In the genomic region with DNA sequence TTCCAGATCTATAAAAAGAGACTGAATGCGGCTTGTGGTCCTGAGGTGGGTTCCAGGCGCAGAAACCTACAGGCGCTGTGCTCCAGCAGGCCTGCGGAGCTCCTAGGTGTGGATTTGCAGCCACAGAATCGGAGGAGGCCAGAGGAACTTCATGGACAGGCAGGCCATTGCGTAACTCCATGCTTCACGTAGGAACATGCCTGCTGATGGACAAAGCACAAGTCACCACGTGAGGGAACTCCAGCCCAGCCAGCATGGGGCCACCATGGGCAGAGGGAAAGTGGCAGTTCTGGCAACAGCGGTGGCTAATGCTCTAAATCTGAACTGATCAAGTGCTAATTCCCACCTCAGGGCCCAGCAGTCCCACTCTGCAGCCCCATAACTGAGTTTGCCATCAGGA, we compare ENCODE assay signal across 15 cellular contexts. TPM values are rescaled to one million over a fixed set of nuclear protein-coding genes. Genes with fewer than 3 reads are reported as not detected.
"Had no signal": no experiment of that assay in that cellular context is flagged by ENCODE, and none has a peak within 500 bp of the region (broad histone marks: within the 10 kb centered on the region; RNA-seq: fewer than 3 reads in every experiment).

No MANE protein-coding gene starts in this region.

RNA-seq across cellular contexts. Expression of a gene that starts 17.2 kb away (rescaled TPM):
- total RNA-seq: activated B cell treated with CpG ODN at 0.5 μM for 24 hours; activated CD4-positive, alpha-beta memory T cell treated with anti-CD3 and anti-CD28 coated beads for 36 hours; activated CD4-positive, alpha-beta memory T cell treated with anti-CD3 and anti-CD28 coated beads, Interleukin-2, amount 10 ng/mL, durations not matched to agents 7 days and 5 days; activated CD4-positive, alpha-beta T cell treated with anti-CD3 and anti-CD28 coated beads for 36 hours; activated CD4-positive, alpha-beta T cell treated with anti-CD3 and anti-CD28 coated beads, Interleukin-2, amount 10 ng/mL, durations not matched to agents 24 days and 14 days; activated CD4-positive, alpha-beta T cell treated with anti-CD3 and anti-CD28 coated beads, Interleukin-2, amount 10 ng/mL, durations not matched to agents 7 days and 5 days; activated CD8-positive, alpha-beta memory T cell treated with anti-CD3 and anti-CD28 coated beads for 36 hours; activated CD8-positive, alpha-beta memory T cell treated with anti-CD3 and anti-CD28 coated beads, Interleukin-2, amount 10 ng/mL, durations not matched to agents 7 days and 5 days; activated CD8-positive, alpha-beta T cell treated with anti-CD3 and anti-CD28 coated beads for 36 hours; activated CD8-positive, alpha-beta T cell treated with anti-CD3 and anti-CD28 coated beads, Interleukin-2, amount 10 ng/mL, durations not matched to agents 7 days and 5 days; T-cell; T-helper 1 cell treated with Interleukin-12 subunit alpha and Interleukin-12 subunit beta and Interleukin-4 antibody, amounts not matched to agents 30 ng/mL and 1 ng/mL, for 36 hours; T-helper 17 cell; T-helper 2 cell treated with Interferon-gamma antibody and Interleukin-4, amounts not matched to agents 100 ng/mL and 5 ng/mL, for 36 hours; WTC11 had no signal

RNA-seq across cellular contexts. Expression of a gene that starts 29.1 kb away (rescaled TPM):
- total RNA-seq: activated B cell treated with CpG ODN at 0.5 μM for 24 hours; activated CD4-positive, alpha-beta memory T cell treated with anti-CD3 and anti-CD28 coated beads for 36 hours; activated CD4-positive, alpha-beta memory T cell treated with anti-CD3 and anti-CD28 coated beads, Interleukin-2, amount 10 ng/mL, durations not matched to agents 7 days and 5 days; activated CD4-positive, alpha-beta T cell treated with anti-CD3 and anti-CD28 coated beads for 36 hours; activated CD4-positive, alpha-beta T cell treated with anti-CD3 and anti-CD28 coated beads, Interleukin-2, amount 10 ng/mL, durations not matched to agents 24 days and 14 days; activated CD4-positive, alpha-beta T cell treated with anti-CD3 and anti-CD28 coated beads, Interleukin-2, amount 10 ng/mL, durations not matched to agents 7 days and 5 days; activated CD8-positive, alpha-beta memory T cell treated with anti-CD3 and anti-CD28 coated beads for 36 hours; activated CD8-positive, alpha-beta memory T cell treated with anti-CD3 and anti-CD28 coated beads, Interleukin-2, amount 10 ng/mL, durations not matched to agents 7 days and 5 days; activated CD8-positive, alpha-beta T cell treated with anti-CD3 and anti-CD28 coated beads for 36 hours; activated CD8-positive, alpha-beta T cell treated with anti-CD3 and anti-CD28 coated beads, Interleukin-2, amount 10 ng/mL, durations not matched to agents 7 days and 5 days; T-cell; T-helper 1 cell treated with Interleukin-12 subunit alpha and Interleukin-12 subunit beta and Interleukin-4 antibody, amounts not matched to agents 30 ng/mL and 1 ng/mL, for 36 hours; T-helper 17 cell; T-helper 2 cell treated with Interferon-gamma antibody and Interleukin-4, amounts not matched to agents 100 ng/mL and 5 ng/mL, for 36 hours had no signal
